In genomic region chr5:180290568-180291233, GRCh38 we compare ENCODE assay signal across 9 cellular contexts. TPM values are rescaled to one million over a fixed set of nuclear protein-coding genes. Genes with fewer than 3 reads are reported as not detected.
A peak's percentile ranks its signal among the peaks of the same experiment; 100 is the strongest.
DNase-seq lines count a peak whose midpoint lies in the region; ATAC-seq, FAIRE-seq and TF ChIP-seq lines count a peak whose summit lies in the region.
"Had no signal": no experiment of that assay in that cellular context is flagged by ENCODE, and none has a peak within 500 bp of the region (broad histone marks: within the 10 kb centered on the region; RNA-seq: fewer than 3 reads in every experiment).

No MANE protein-coding gene starts in this region.

- H3K4me3 Mint-ChIP-seq in Caco-2 (ENCODE audit: unreplicated experiment), result peak overlapping the region; percentile 94

- no peaks in the 10 kb centered on the region for H3K9me3 Mint-ChIP-seq in Caco-2 (ENCODE audit: unreplicated experiment)

- peaks cover 44% of the 10 kb centered on the region for H3K4me1 Mint-ChIP-seq in Caco-2 (ENCODE audit: low read depth, unreplicated experiment)

- TF ChIP-seq CTCF in Caco-2 (IDR thresholded peaks at IDR 0.05; ENCODE audit: insufficient read depth in 1 of 2, low read depth in 1 of 2, low read length in 1 of 2, severe bottlenecking in 1 of 2, unreplicated experiment in 1 of 2) (no peak), PC-3 (conservative IDR thresholded peaks at IDR 0.05; ENCODE audit: low read depth, low read length) (no peak), endothelial cell of umbilical vein (IDR thresholded peaks at IDR 0.05; ENCODE audit: extremely low read depth in 1 of 2, insufficient read depth in 1 of 2, low read depth in 1 of 2, low read length in 2 of 2) (no peak), pancreas (IDR thresholded peaks at IDR 0.05) (no peak), thyroid gland (IDR thresholded peaks at IDR 0.05) (no peak)

- no peaks in the 10 kb centered on the region for H3K27me3 Mint-ChIP-seq in Caco-2 (ENCODE audit: insufficient read depth, unreplicated experiment)

- BruUV-seq in Caco-2 (replicated peaks; lab: Mats Ljungman, UMichigan), result TSS peak; percentile 64
- TSS peak; percentile 66 for BruUV-seq in PC-3 (replicated peaks; lab: Mats Ljungman, UMichigan)
- BruUV-seq in endothelial cell of umbilical vein (replicated peaks; lab: Mats Ljungman, UMichigan), result TSS peak; percentile 49

- peaks cover 41% of the 10 kb centered on the region for H3K36me3 Mint-ChIP-seq in Caco-2 (ENCODE audit: insufficient read depth, unreplicated experiment)

- no peak overlapping the region for H2AFZ ChIP-seq in PC-3 (ENCODE audit: low read length)
- no peak overlapping the region for H2AFZ ChIP-seq in endothelial cell of umbilical vein (ENCODE audit: low read depth, low read length)

- H3K27me3 ChIP-seq in Caco-2 (replicated peaks; ENCODE audit: control insufficient read depth, insufficient read depth, low read length), result no peaks in the 10 kb centered on the region
- no peaks in the 10 kb centered on the region for H3K27me3 ChIP-seq in PC-3 (ENCODE audit: low read length)
- H3K27me3 ChIP-seq in endothelial cell of umbilical vein (ENCODE audit: control insufficient read depth in 2 of 2, insufficient read depth in 2 of 2, low read length in 2 of 2), result no peaks in the 10 kb centered on the region
- no peaks in the 10 kb centered on the region for H3K27me3 ChIP-seq in pancreas
- no peaks in the 10 kb centered on the region for H3K27me3 ChIP-seq in thyroid gland

- FAIRE-seq in endothelial cell of umbilical vein (lab: Jason Lieb, UNC), result no peak
- FAIRE-seq in pancreas (lab: Jason Lieb, UNC), result no peak

- no peak for DNase-seq in Caco-2
- DNase-seq in PC-3, result no peak
- peak; percentile 16 for DNase-seq in endothelial cell of umbilical vein (ENCODE audit: low read depth, low spot score)
- DNase-seq in pancreas, result peak in 2 of 6 donors; percentile 29 to 32
- DNase-seq in thyroid gland, result no peak
- DNase-seq in COLO668 (lab: John Stamatoyannopoulos, UW; ENCODE audit: unreplicated experiment), result no peak
- DNase-seq in cerebellar cortex (ENCODE audit: low spot score), result no peak
- DNase-seq in NCI-H524 (lab: John Stamatoyannopoulos, UW), result no peak
- DNase-seq: NCI-H2227 treated with DMSO at 0.1 percent for 48 hours had no signal

- no peak overlapping the region for H3K27ac ChIP-seq in PC-3 (ENCODE audit: low read length)
- H3K27ac ChIP-seq in endothelial cell of umbilical vein (ENCODE audit: insufficient read depth, low read depth, low read length), result no peak overlapping the region
- H3K27ac ChIP-seq in pancreas, result peak overlapping the region; percentile 36 to 74 (median 54)
- no peak overlapping the region for H3K27ac ChIP-seq in thyroid gland

- whole genome bisulfite sequencing in pancreas, 2 donors, result 6% methylated on average over 12 to 13 of the region's 13 CpGs
- WGBS in thyroid gland, 2 donors, result 18 to 22% methylated on average over 13 of the region's 13 CpGs

- ATAC-seq in PC-3, result no peak
- no peak for ATAC-seq in pancreas

- TF ChIP-seq POLR2A in endothelial cell of umbilical vein (IDR thresholded peaks at IDR 0.05; ENCODE audit: low read depth, low read length) (no peak), thyroid gland (IDR thresholded peaks at IDR 0.05) (no peak)

- peaks cover 46% of the 10 kb centered on the region for H3K4me1 ChIP-seq in Caco-2
- peaks cover 29% of the 10 kb centered on the region for H3K4me1 ChIP-seq in PC-3 (ENCODE audit: insufficient read depth, low read length)
- H3K4me1 ChIP-seq in endothelial cell of umbilical vein (ENCODE audit: control insufficient read depth, extremely low read depth, insufficient read depth, low read length), result peaks cover 6% of the 10 kb centered on the region
- H3K4me1 ChIP-seq in pancreas, result peaks cover 23 to 39% (median 23%) of the 10 kb centered on the region in 3 donors
- H3K4me1 ChIP-seq in thyroid gland, result peaks cover 22 to 28% of the 10 kb centered on the region in 2 donors

- H3F3A ChIP-seq in PC-3 (ENCODE audit: low read length, unreplicated experiment), result no peaks in the 10 kb centered on the region

- CTCF ChIA-PET in Caco-2 (lab: Charles Lee), result interaction anchor here (0.9 to 1.4 kb wide), 3 partner anchors 23 to 25 kb away, joined by 3 to 4 read pairs (median 3); no protein-coding TSS in a partner anchor
- CTCF ChIA-PET in PC-3 (lab: Charles Lee), result interaction anchor here (0.6 to 1.2 kb wide), 2 partner anchors 38 to 424 kb away, joined by 3 to 4 read pairs; no protein-coding TSS in a partner anchor
- CTCF ChIA-PET in endothelial cell of umbilical vein (lab: Charles Lee), result interaction anchor here (0.7 to 2.7 kb wide), 5 partner anchors 24 to 81 kb away, joined by 3 to 17 read pairs (median 4); partner anchors contain the start of genes GFPT2 and RASGEF1C

- POLR2A ChIA-PET in Caco-2 (lab: Charles Lee), result no interaction called here
- POLR2A ChIA-PET in PC-3 (lab: Charles Lee; ENCODE audit: unreplicated experiment), result interaction anchor here (0.8 kb wide), 1 partner anchor 80 kb away, joined by 4 read pairs; no protein-coding TSS in a partner anchor
- POLR2A ChIA-PET in endothelial cell of umbilical vein (lab: Charles Lee), result interaction anchor here (0.6 kb wide), 1 partner anchor 215 kb away, joined by 3 read pairs; no protein-coding TSS in a partner anchor

- dilution Hi-C loops in endothelial cell of umbilical vein (cut with MboI; ENCODE audit: extremely low pct_ligation_motif_present, low sequenced_read_pairs), result no loop called here

- intact Hi-C loops in Caco-2 (cut with micrococcal nuclease; ENCODE audit: unreplicated experiment), result no loop called here
- intact Hi-C loops in PC-3 (cut with micrococcal nuclease), result loop anchor here (5.0 kb wide), 1 partner anchor 317 kb away; no protein-coding TSS in a partner anchor
- intact Hi-C loops in endothelial cell of umbilical vein (cut with micrococcal nuclease), result loop anchor here (10.0 kb wide), 1 partner anchor 354 kb away; the partner anchor contains the start of gene FLT4
- intact Hi-C loops in pancreas (cut with DNase I), result loop anchor here in 1 of 3 donors (5.0 kb wide), 1 partner anchor 177 kb away; no protein-coding TSS in a partner anchor
- intact Hi-C loops in thyroid gland (cut with DNase I), result no loop called here

- H3K4me3 ChIP-seq in Caco-2 (ENCODE audit: low read depth, low read length), result peak overlapping the region; percentile 85
- peak overlapping the region; percentile 87 for H3K4me3 ChIP-seq in PC-3 (ENCODE audit: low read length)
- H3K4me3 ChIP-seq in endothelial cell of umbilical vein (replicated peaks in 1 of 3; ENCODE audit: insufficient read depth in 1 of 3, low read depth in 1 of 3, low read length in 3 of 3), result peak overlapping the region in 2 of 3 experiments; percentile 32 to 88
- peak overlapping the region in 3 of 4 donors; percentile 72 to 100 (median 78) for H3K4me3 ChIP-seq in pancreas
- peak overlapping the region in 1 of 3 donors; percentile 85 for H3K4me3 ChIP-seq in thyroid gland (replicated peaks in 1 of 3)

- peak overlapping the region; percentile 72; the same call in 1 of the 2 replicates for H3K9ac ChIP-seq in PC-3 (ENCODE audit: low read length)
- no peak overlapping the region for H3K9ac ChIP-seq in endothelial cell of umbilical vein (replicated peaks; ENCODE audit: extremely low read depth, insufficient read depth, low read length)

- H3K4me2 ChIP-seq in PC-3 (ENCODE audit: low read length) (peak overlapping the region; percentile 83), endothelial cell of umbilical vein (ENCODE audit: insufficient read depth, low read length) (peak overlapping the region; percentile 64)

- H3K36me3 ChIP-seq in Caco-2 (ENCODE audit: control insufficient read depth, insufficient read depth, low read length), result peaks cover 1% of the 10 kb centered on the region; the same call in 1 of the 2 replicates
- H3K36me3 ChIP-seq in PC-3 (ENCODE audit: low read depth, low read length), result peaks cover 3% of the 10 kb centered on the region
- no peaks in the 10 kb centered on the region for H3K36me3 ChIP-seq in endothelial cell of umbilical vein (ENCODE audit: control insufficient read depth in 2 of 2, extremely low read depth in 1 of 2, insufficient read depth in 2 of 2, low read length in 2 of 2)
- no peaks in the 10 kb centered on the region for H3K36me3 ChIP-seq in pancreas
- no peaks in the 10 kb centered on the region for H3K36me3 ChIP-seq in thyroid gland

- no peaks in the 10 kb centered on the region for H3K9me2 ChIP-seq in PC-3 (replicated peaks; ENCODE audit: low read length)

- H3K27ac Mint-ChIP-seq in Caco-2 (ENCODE audit: unreplicated experiment), result peak overlapping the region; percentile 83

- H3K9me1 ChIP-seq in endothelial cell of umbilical vein (replicated peaks; ENCODE audit: control insufficient read depth, extremely low read depth, insufficient read depth, low read length), result no peaks in the 10 kb centered on the region

- H3K9me3 ChIP-seq in Caco-2 (no peaks in the 10 kb centered on the region), PC-3 (ENCODE audit: low read length) (no peaks in the 10 kb centered on the region), endothelial cell of umbilical vein (replicated peaks; ENCODE audit: control insufficient read depth, insufficient read depth, low read length) (no peaks in the 10 kb centered on the region), pancreas (no peaks in the 10 kb centered on the region), thyroid gland (no peaks in the 10 kb centered on the region)

- H3K79me2 ChIP-seq in PC-3 (ENCODE audit: low read length) (peaks cover 55% of the 10 kb centered on the region), endothelial cell of umbilical vein (ENCODE audit: control insufficient read depth, insufficient read depth, low read length) (peaks cover 24% of the 10 kb centered on the region)

- H4K20me1 ChIP-seq in PC-3 (ENCODE audit: low read length), result peaks cover 10% of the 10 kb centered on the region; the same call in 1 of the 2 replicates
- H4K20me1 ChIP-seq in endothelial cell of umbilical vein (replicated peaks; ENCODE audit: control insufficient read depth, extremely low read depth, insufficient read depth, low read length), result peaks cover 2% of the 10 kb centered on the region

TF ChIP-seq in endothelial cell of umbilical vein, 7 proteins besides CTCF, POLR2A, EP300 and RAD21 (continues in another document):
- TF ChIP-seq JUN (IDR thresholded peaks at IDR 0.05; ENCODE audit: borderline replicate concordance, insufficient read depth, insufficient read length, low read depth) (no peak), POLR2AphosphoS5 (IDR thresholded peaks at IDR 0.05; ENCODE audit: insufficient read depth, low read depth, low read length) (no peak)

RNA-seq across cellular contexts. Expression of gene MAPK9, which starts 1.2 kb away (rescaled TPM):
- total RNA-seq in Caco-2 (2022) (76.5 and 93.1 TPM in 2 replicates), PC-3 (2014; rRNA removed) (26.5 and 35.9 TPM in 2 replicates), endothelial cell of umbilical vein (34.8 and 38.0 TPM in 2 replicates), pancreas (10 to 100 TPM; 25.9 to 40.3 (median 30.6) TPM), thyroid gland (10 to 100 TPM; 48.1 to 70.0 (median 54.2) TPM)
- polyA plus RNA-seq in endothelial cell of umbilical vein (16.3 and 24.6 TPM in 2 replicates), pancreas (10 to 100 TPM; 10.7 to 18.6 TPM)
- polyA plus RNA-seq in endothelial cell of umbilical vein (2011; cell fraction: cytosol; rRNA removed), result 24.8 and 26.0 TPM in 2 replicates
- polyA plus RNA-seq in endothelial cell of umbilical vein (2011; cell fraction: nucleus; rRNA removed), result 23.6 and 29.6 TPM in 2 replicates
- polyA plus RNA-seq in endothelial cell of umbilical vein (2012), result 24.6 and 26.0 TPM in 2 replicates
- polyA minus RNA-seq in endothelial cell of umbilical vein, result 52.6 and 60.9 TPM in 2 replicates
- 38.9 TPM for polyA minus RNA-seq in endothelial cell of umbilical vein (2011; cell fraction: cytosol; rRNA and poly(A)+ RNA removed)
- polyA minus RNA-seq in endothelial cell of umbilical vein (2011; cell fraction: nucleus; rRNA and poly(A)+ RNA removed), result 19.1 and 27.2 TPM in 2 replicates

Comparison
In these comparisons a context has a peak if more than half of its experiments do, and no peak if none do; other contexts are left out.
1. H3K27ac ChIP-seq: peak in pancreas (4 of 4); none in PC-3 (single experiment), endothelial cell of umbilical vein (single experiment) and thyroid gland (0 of 3).
2. intact Hi-C loops: an anchor here in PC-3 (5.0 kb wide) and endothelial cell of umbilical vein (10.0 kb wide); none called in Caco-2 and thyroid gland.